In the genomic region with DNA sequence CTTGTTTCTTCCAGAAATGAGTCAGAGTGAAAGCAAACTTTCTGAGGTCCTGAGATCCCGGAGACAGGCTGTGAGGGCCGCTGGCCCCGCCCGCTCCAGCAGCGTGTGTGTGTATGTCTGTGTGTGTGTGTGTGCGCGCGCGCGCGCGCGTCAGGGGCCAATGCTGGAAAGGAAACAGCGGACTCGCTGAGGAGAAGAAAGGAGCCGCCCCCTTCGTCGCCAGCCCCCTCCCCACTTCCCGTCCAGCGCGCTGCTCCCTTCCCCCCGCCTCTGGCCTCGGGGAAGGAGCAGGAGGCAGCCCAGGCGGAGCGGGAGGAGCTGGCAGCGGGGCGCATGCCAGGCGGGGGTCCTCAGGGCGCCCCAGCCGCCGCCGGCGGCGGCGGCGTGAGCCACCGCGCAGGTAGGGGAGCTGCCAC, we compare ENCODE assay signal across 8 cellular contexts. TPM values are rescaled to one million over a fixed set of nuclear protein-coding genes. Genes with fewer than 3 reads are reported as not detected.
DNase-seq lines count a peak whose midpoint lies in the region; ATAC-seq and TF ChIP-seq lines count a peak whose summit lies in the region.

A gene (plus strand): TSS at position 256 of the 416 bp plus-strand sequence. CDS start 78 bp downstream, at position 334.

- TF ChIP-seq CTCF in thoracic aorta (IDR thresholded peaks at IDR 0.05), result no peak

- DNase-seq in COLO668 (lab: John Stamatoyannopoulos, UW; ENCODE audit: unreplicated experiment) (peak; percentile 82), LHCN-M2 (ENCODE audit: low read depth) (peak; percentile 89), SIG-M5 treated with dmso at 0.1 percent for 504 hours (lab: John Stamatoyannopoulos, UW; ENCODE audit: unreplicated experiment) (peak; percentile 95), germinal center (ENCODE audit: low spot score) (peak; percentile 42), thoracic aorta (ENCODE audit: low spot score) (peak; percentile 28)
- DNase-seq in activated naive CD4-positive, alpha-beta T cell treated with anti-CD3 and anti-CD28 coated beads, Interleukin-2, amount 50 U/mL, for 72 hours (ENCODE audit: low spot score in 2 of 2), result peak in 1 of 2 donors; percentile 76

- no peaks in the 10 kb centered on the region for H3K9me3 Mint-ChIP-seq in activated naive CD4-positive, alpha-beta T cell treated with anti-CD3 and anti-CD28 coated beads, Interleukin-2, amount 50 U/mL, for 72 hours

- H3K9me3 ChIP-seq in neuron (ENCODE audit: low read length), result no peaks in the 10 kb centered on the region
- H3K9me3 ChIP-seq in thoracic aorta, result no peaks in the 10 kb centered on the region

- H3K36me3 ChIP-seq in neuron (ENCODE audit: insufficient read depth, low read length) (no peaks in the 10 kb centered on the region), thoracic aorta (no peaks in the 10 kb centered on the region)

- peak; percentile 69 for ATAC-seq in GM21619 (IDR thresholded peaks at IDR 0.05; ENCODE audit: unreplicated experiment)
- ATAC-seq in activated naive CD4-positive, alpha-beta T cell treated with anti-CD3 and anti-CD28 coated beads, Interleukin-2, amount 50 U/mL, for 72 hours, result peak; percentile 68
- peak; percentile 45 for ATAC-seq in thoracic aorta (ENCODE audit: insufficient number of reproducible peaks, low FRiP score, low read depth)

- peak within 1 kb of the TSS; percentile 59 to 66 for H3K27ac ChIP-seq in thoracic aorta

- H2AFZ ChIP-seq in neuron (ENCODE audit: low read depth, low read length), result peak within 1 kb of the TSS; percentile 95

- peak within 1 kb of the TSS; percentile 87 for H3K4me3 ChIP-seq in neuron (ENCODE audit: low read length)
- peak within 1 kb of the TSS; percentile 87 for H3K4me3 ChIP-seq in thoracic aorta

- H3K4me1 ChIP-seq in neuron (ENCODE audit: insufficient read depth, low read length) (no peaks in the 10 kb centered on the region), thoracic aorta (ENCODE audit: control insufficient read depth in 1 of 2, low read depth in 2 of 2) (peaks cover 7 to 16% of the 10 kb centered on the region in 2 donors)

- H3K36me3 Mint-ChIP-seq in activated naive CD4-positive, alpha-beta T cell treated with anti-CD3 and anti-CD28 coated beads, Interleukin-2, amount 50 U/mL, for 72 hours, result no peaks in the 10 kb centered on the region

- no peaks in the 10 kb centered on the region for H3K27me3 ChIP-seq in neuron (ENCODE audit: insufficient read depth, low read length)
- no peaks in the 10 kb centered on the region for H3K27me3 ChIP-seq in thoracic aorta (replicated peaks; ENCODE audit: insufficient read depth)

- peak within 1 kb of the TSS; percentile 42 to 94 for H3K27ac Mint-ChIP-seq in activated naive CD4-positive, alpha-beta T cell treated with anti-CD3 and anti-CD28 coated beads, Interleukin-2, amount 50 U/mL, for 72 hours

RNA-seq across cellular contexts. Expression of the gene that starts here (rescaled TPM):
- total RNA-seq in LHCN-M2 (2014; rRNA removed) (5.8 and 8.3 TPM in 2 replicates), thoracic aorta (10 to 100 TPM; 13.1 to 26.9 TPM)
- polyA plus RNA-seq in LHCN-M2 (2012), result 2.2 TPM
- total RNA-seq in activated naive CD4-positive, alpha-beta T cell treated with anti-CD3 and anti-CD28 coated beads, Interleukin-2, amount 50 U/mL, for 72 hours, result 10 to 100 TPM in 1 of 2 donors, 1 to 10 TPM in 1; 3.1 to 12.4 TPM
